24 cellular contexts compared by ENCODE assay signal in genomic region chr13:93413972-93414717, GRCh38.
A peak's percentile ranks its signal among the peaks of the same experiment; 100 is the strongest.
DNase-seq lines count a peak whose midpoint lies in the region; ATAC-seq and TF ChIP-seq lines count a peak whose summit lies in the region.
"Had no signal": no experiment of that assay in that cellular context is flagged by ENCODE, and none has a peak within 500 bp of the region (broad histone marks: within the 10 kb centered on the region; RNA-seq: fewer than 3 reads in every experiment).

No MANE protein-coding gene starts in this region.

- H3K27ac ChIP-seq in ACC112 (ENCODE audit: low read depth, low read length), result no peak overlapping the region
- H3K27ac ChIP-seq in IMR-90 (ENCODE audit: insufficient read depth, low read length), result no peak overlapping the region
- H3K27ac ChIP-seq: dorsolateral prefrontal cortex, left ventricle myocardium inferior, suprapubic skin had no signal

- no peak overlapping the region for H3K56ac ChIP-seq in IMR-90 (ENCODE audit: extremely low read depth, insufficient read depth, low read length)

- H3K23ac ChIP-seq in IMR-90 (ENCODE audit: low read depth, low read length), result no peak overlapping the region

- no peak overlapping the region for H2AK5ac ChIP-seq in IMR-90 (ENCODE audit: low read depth, low read length)

- no peak overlapping the region for H2AK9ac ChIP-seq in IMR-90 (replicated peaks; ENCODE audit: low read depth, low read length, poor library complexity)

- peak overlapping the region; percentile 18; the same call in 1 of the 2 replicates for H3K4me2 ChIP-seq in IMR-90 (ENCODE audit: low read depth, low read length)

- no peak overlapping the region for H3K14ac ChIP-seq in IMR-90 (replicated peaks; ENCODE audit: low read depth, low read length)

- DNase-seq in IMR-90 (peak; percentile 55), chondrocyte (ENCODE audit: low spot score) (no peak), iris pigment epithelial cell (ENCODE audit: low read depth) (peak; percentile 13), activated gamma-delta T cell (lab: John Stamatoyannopoulos, UW) (no peak), NCI-H2107 treated with DMSO at 0.1 percent for 48 hours (lab: John Stamatoyannopoulos, UW; ENCODE audit: unreplicated experiment) (no peak)
- DNase-seq: activated CD4-positive, CD25-positive, alpha-beta regulatory T cell; activated CD8-positive, alpha-beta T cell treated with anti-CD3 and anti-CD28 coated beads for 36 hours; activated T-cell treated with anti-CD3 and anti-CD28 coated beads, Interleukin-2, amount 50 U/mL, for 4 hours; CD4-positive, CD25-positive, alpha-beta regulatory T cell; DMS153; dorsolateral prefrontal cortex; GF-D8; left ventricle myocardium inferior; NCI-H2029; retina; stimulated activated CD4-positive, alpha-beta T cell treated with anti-CD3 and anti-CD28 coated beads, Interleukin-15, amount 100 ng/mL, for 24 hours had no signal

- H3K79me1 ChIP-seq in IMR-90 (ENCODE audit: low read depth in 1 of 2, low read length in 2 of 2), result no peaks in the 10 kb centered on the region; a peak in 1 of 4 replicates

- no peak for TF ChIP-seq RAD21 in IMR-90 (IDR thresholded peaks at IDR 0.05; ENCODE audit: low read length)

- H3K36me3 Mint-ChIP-seq in chondrocyte (ENCODE audit: low read depth), result no peaks in the 10 kb centered on the region
- H3K36me3 Mint-ChIP-seq in activated T-helper 17 cell treated with anti-CD3 and anti-CD28 coated beads, Interleukin-2, amount 50 U/mL, for 72 hours (ENCODE audit: low read depth), result no peaks in the 10 kb centered on the region
- H3K36me3 Mint-ChIP-seq: activated naive CD8-positive, alpha-beta T cell; CD4-positive, CD25-positive, alpha-beta regulatory T cell had no signal

- H3K4me1 Mint-ChIP-seq in chondrocyte (ENCODE audit: low read depth), result peaks cover 48% of the 10 kb centered on the region
- no peaks in the 10 kb centered on the region for H3K4me1 Mint-ChIP-seq in activated T-helper 17 cell treated with anti-CD3 and anti-CD28 coated beads, Interleukin-2, amount 50 U/mL, for 72 hours
- H3K4me1 Mint-ChIP-seq: CD4-positive, CD25-positive, alpha-beta regulatory T cell had no signal

- TF ChIP-seq CTCF in IMR-90 (conservative IDR thresholded peaks at IDR 0.05; ENCODE audit: low read depth, low read length) (no peak), chondrocyte (IDR thresholded peaks at IDR 0.05) (no peak)

- H3K36me3 ChIP-seq in ACC112 (ENCODE audit: insufficient read depth, low read length) (no peaks in the 10 kb centered on the region), IMR-90 (ENCODE audit: control insufficient read depth, insufficient read depth, low read length) (no peaks in the 10 kb centered on the region)
- H3K36me3 ChIP-seq: HAP-1, left ventricle myocardium inferior, suprapubic skin had no signal

- peaks cover 23% of the 10 kb centered on the region for H3K4me1 ChIP-seq in ACC112 (ENCODE audit: control insufficient read depth, insufficient read depth, low read length, unreplicated experiment)
- H3K4me1 ChIP-seq in IMR-90 (ENCODE audit: control insufficient read depth, insufficient read depth, low read length), result no peaks in the 10 kb centered on the region; the same call in 1 of the 2 replicates
- H3K4me1 ChIP-seq: left ventricle myocardium inferior, suprapubic skin had no signal

- no peaks in the 10 kb centered on the region for H3K79me2 ChIP-seq in ACC112 (ENCODE audit: control insufficient read depth, insufficient read depth, low read length, unreplicated experiment)

- H3K9me1 ChIP-seq in IMR-90 (ENCODE audit: insufficient read depth, low read length), result no peaks in the 10 kb centered on the region

- in situ Hi-C loops in IMR-90 (cut with MboI; ENCODE audit: low sequenced_read_pairs), result no loop called here

- H3K27ac Mint-ChIP-seq in chondrocyte (ENCODE audit: unreplicated experiment), result peak overlapping the region; percentile 75
- H3K27ac Mint-ChIP-seq in activated T-helper 17 cell treated with anti-CD3 and anti-CD28 coated beads, Interleukin-2, amount 50 U/mL, for 72 hours, result no peak overlapping the region
- H3K27ac Mint-ChIP-seq: activated CD8-positive, alpha-beta T cell treated with anti-CD3 and anti-CD28 coated beads for 36 hours; activated naive CD8-positive, alpha-beta T cell; T-helper 2 cell treated with Interferon-gamma antibody and Interleukin-4, amounts not matched to agents 5 μg/mL and 100 μg/mL, for 36 hours had no signal

- BruUV-seq in IMR-90 (replicated peaks; lab: Mats Ljungman, UMichigan), result no TSS peak

- no peaks in the 10 kb centered on the region for H3K27me3 Mint-ChIP-seq in chondrocyte (ENCODE audit: low read depth)
- no peaks in the 10 kb centered on the region for H3K27me3 Mint-ChIP-seq in activated T-helper 17 cell treated with anti-CD3 and anti-CD28 coated beads, Interleukin-2, amount 50 U/mL, for 72 hours
- H3K27me3 Mint-ChIP-seq: activated CD8-positive, alpha-beta T cell treated with anti-CD3 and anti-CD28 coated beads for 36 hours; activated naive CD8-positive, alpha-beta T cell; CD4-positive, CD25-positive, alpha-beta regulatory T cell had no signal

- H2BK20ac ChIP-seq in IMR-90 (ENCODE audit: low read depth, low read length), result no peak overlapping the region

- H2BK15ac ChIP-seq in IMR-90 (ENCODE audit: low read depth, low read length), result no peak overlapping the region

- intact Hi-C loops in IMR-90 (cut with micrococcal nuclease), result no loop called here

- no peak overlapping the region for H4K8ac ChIP-seq in IMR-90 (ENCODE audit: low read depth in 2 of 2, low read length in 2 of 2)

- CTCF ChIA-PET in IMR-90 (lab: Yijun Ruan, JAX), result no interaction called here

- H3K18ac ChIP-seq in IMR-90 (ENCODE audit: low read depth, low read length), result no peak overlapping the region

- no peaks in the 10 kb centered on the region for H3K27me3 ChIP-seq in ACC112 (ENCODE audit: insufficient read depth, low read length)
- no peaks in the 10 kb centered on the region for H3K27me3 ChIP-seq in IMR-90 (ENCODE audit: control insufficient read depth, insufficient read depth, low read length)
- H3K27me3 ChIP-seq: dorsolateral prefrontal cortex, suprapubic skin had no signal

- H2BK120ac ChIP-seq in IMR-90 (ENCODE audit: low read depth, low read length), result no peak overlapping the region

- H4K91ac ChIP-seq in IMR-90 (ENCODE audit: insufficient read depth, low read depth, low read length), result no peak overlapping the region

- no peak overlapping the region for H3K4ac ChIP-seq in IMR-90 (ENCODE audit: low read depth, low read length)

- dilution Hi-C loops in IMR-90 (cut with HindIII; ENCODE audit: low sequenced_read_pairs, unreplicated experiment), result no loop called here

- no peak for TF ChIP-seq POLR2A in IMR-90 (IDR thresholded peaks at IDR 0.05; ENCODE audit: low read depth, low read length)

- H3K9ac ChIP-seq in IMR-90 (ENCODE audit: low read depth, low read length), result no peak overlapping the region

- peak overlapping the region; percentile 28 for H3K4me3 Mint-ChIP-seq in chondrocyte (ENCODE audit: unreplicated experiment)
- H3K4me3 Mint-ChIP-seq in activated T-helper 17 cell treated with anti-CD3 and anti-CD28 coated beads, Interleukin-2, amount 50 U/mL, for 72 hours, result no peak overlapping the region
- H3K4me3 Mint-ChIP-seq: activated CD8-positive, alpha-beta T cell treated with anti-CD3 and anti-CD28 coated beads for 36 hours; activated naive CD8-positive, alpha-beta T cell; activated T-cell treated with anti-CD3 and anti-CD28 coated beads, Interleukin-2, amount 50 U/mL, for 4 hours; CD4-positive, CD25-positive, alpha-beta regulatory T cell; T-helper 2 cell treated with Interferon-gamma antibody and Interleukin-4, amounts not matched to agents 5 μg/mL and 100 μg/mL, for 36 hours had no signal

- POLR2A ChIA-PET in IMR-90 (lab: Charles Lee; ENCODE audit: unreplicated experiment), result no interaction called here

- H2BK5ac ChIP-seq in IMR-90 (ENCODE audit: low read depth, low read length, poor library complexity, severe bottlenecking), result no peak overlapping the region

- ATAC-seq in IMR-90 (ENCODE audit: low read depth) (peak; percentile 37; the same call in 1 of the 2 replicates), HG02973 (IDR thresholded peaks at IDR 0.05; ENCODE audit: unreplicated experiment) (no peak)
- ATAC-seq in activated T-helper 17 cell treated with anti-CD3 and anti-CD28 coated beads, Interleukin-2, amount 50 U/mL, for 72 hours (replicated peaks), result no peak
- ATAC-seq: activated CD8-positive, alpha-beta T cell treated with anti-CD3 and anti-CD28 coated beads for 36 hours; activated T-cell treated with anti-CD3 and anti-CD28 coated beads, Interleukin-2, amount 50 U/mL, for 4 hours; Panc1 had no signal

- H3K4me3 ChIP-seq in ACC112 (ENCODE audit: low read depth, low read length) (peak overlapping the region; percentile 52), IMR-90 (ENCODE audit: insufficient read depth, low read depth, low read length) (no peak overlapping the region)
- H3K4me3 ChIP-seq: dorsolateral prefrontal cortex, HAP-1, left ventricle myocardium inferior, suprapubic skin had no signal

- H4K20me1 ChIP-seq in IMR-90 (ENCODE audit: insufficient read depth, low read length), result no peaks in the 10 kb centered on the region

- no peaks in the 10 kb centered on the region for H3K9me3 ChIP-seq in IMR-90 (ENCODE audit: control insufficient read depth, insufficient read depth, low read length)
- H3K9me3 ChIP-seq: HAP-1, left ventricle myocardium inferior, suprapubic skin had no signal

- H3K9me3 Mint-ChIP-seq in chondrocyte (ENCODE audit: low read depth), result no peaks in the 10 kb centered on the region
- H3K9me3 Mint-ChIP-seq in activated T-helper 17 cell treated with anti-CD3 and anti-CD28 coated beads, Interleukin-2, amount 50 U/mL, for 72 hours, result no peaks in the 10 kb centered on the region
- H3K9me3 Mint-ChIP-seq: activated CD8-positive, alpha-beta T cell treated with anti-CD3 and anti-CD28 coated beads for 36 hours; activated T-cell treated with anti-CD3 and anti-CD28 coated beads, Interleukin-2, amount 50 U/mL, for 4 hours; T-helper 2 cell treated with Interferon-gamma antibody and Interleukin-4, amounts not matched to agents 5 μg/mL and 100 μg/mL, for 36 hours had no signal

- no peak overlapping the region for H4K5ac ChIP-seq in IMR-90 (ENCODE audit: low read depth, low read length)

- no CpG with 5 or more reads among the region's 8 CpGs for WGBS in IMR-90 (ENCODE audit: extremely low coverage in 2 of 2, insufficient read length in 1 of 2), 2 experiments

- H2AFZ ChIP-seq in ACC112 (ENCODE audit: low read length, unreplicated experiment), result no peak overlapping the region
- no peak overlapping the region for H2AFZ ChIP-seq in IMR-90 (replicated peaks; ENCODE audit: low read length, poor library complexity)

TF ChIP-seq in IMR-90, 13 proteins besides CTCF, POLR2A, EP300 and RAD21 (continues in another document):
- TF ChIP-seq ELK1 (IDR thresholded peaks at IDR 0.05; ENCODE audit: borderline replicate concordance, low read depth, low read length), result no peak

Comparison
In these comparisons a context has a peak if more than half of its experiments do, and no peak if none do; other contexts are left out.
1. DNase-seq: peak in IMR-90 (single experiment) and iris pigment epithelial cell (single experiment); none in chondrocyte (single experiment), activated gamma-delta T cell (single experiment) and NCI-H2107 treated with DMSO at 0.1 percent for 48 hours (single experiment).